ENCODE assay signal across 10 cellular contexts in genomic region chr11:123659956-123660355, GRCh38. TPM values are rescaled to one million over a fixed set of nuclear protein-coding genes. Genes with fewer than 3 reads are reported as not detected.
DNase-seq lines count a peak whose midpoint lies in the region; ATAC-seq and TF ChIP-seq lines count a peak whose summit lies in the region.
"Not testable (repeated sequence)": the region's sequence is repeated elsewhere in the genome, so short reads cannot be mapped to it uniquely, and the experiment has no call there.
"Had no signal": no experiment of that assay in that cellular context is flagged by ENCODE, and none has a peak within 500 bp of the region (broad histone marks: within the 10 kb centered on the region; RNA-seq: fewer than 3 reads in every experiment).

No MANE protein-coding gene starts in this region.

- peak overlapping the region in 1 of 4 donors; percentile 21 for H3K4me3 Mint-ChIP-seq in CD4-positive, CD25-positive, alpha-beta regulatory T cell
- H3K4me3 Mint-ChIP-seq in activated CD4-positive, alpha-beta T cell treated with anti-CD3 and anti-CD28 coated beads, Interleukin-2, amount 10 ng/mL, durations not matched to agents 7 days and 5 days; effector memory CD8-positive, alpha-beta T cell: not testable (repeated sequence)

- H3K27ac ChIP-seq in CD4-positive, CD25-positive, alpha-beta regulatory T cell (ENCODE audit: insufficient read depth, low read length, poor library complexity, severe bottlenecking): not testable (repeated sequence)

- not testable (repeated sequence) for H3K4me3 ChIP-seq in CD4-positive, CD25-positive, alpha-beta regulatory T cell (ENCODE audit: low read depth, low read length); NB4 (ENCODE audit: low read depth, low read length)

- H3K36me3 ChIP-seq in CD4-positive, CD25-positive, alpha-beta regulatory T cell (ENCODE audit: control insufficient read depth, insufficient read depth, low read length): not testable (repeated sequence)

- peaks cover 10 to 29% (median 11%) of the 10 kb centered on the region in 4 donors for H3K4me1 Mint-ChIP-seq in CD4-positive, CD25-positive, alpha-beta regulatory T cell
- peaks cover 25% of the 10 kb centered on the region for H3K4me1 Mint-ChIP-seq in activated CD4-positive, alpha-beta T cell treated with anti-CD3 and anti-CD28 coated beads, Interleukin-2, amount 10 ng/mL, durations not matched to agents 7 days and 5 days
- not testable (repeated sequence) for H3K4me1 Mint-ChIP-seq in effector memory CD8-positive, alpha-beta T cell (ENCODE audit: low read depth in 2 of 2)

- not testable (repeated sequence) for H3K9me3 ChIP-seq in CD4-positive, CD25-positive, alpha-beta regulatory T cell (ENCODE audit: control insufficient read depth in 2 of 2, low read length in 2 of 2)

- H3K36me3 Mint-ChIP-seq in CD4-positive, CD25-positive, alpha-beta regulatory T cell; activated CD4-positive, alpha-beta T cell treated with anti-CD3 and anti-CD28 coated beads, Interleukin-2, amount 10 ng/mL, durations not matched to agents 7 days and 5 days (ENCODE audit: low read depth); effector memory CD8-positive, alpha-beta T cell (ENCODE audit: insufficient read depth): not testable (repeated sequence)

- CTCF ChIA-PET in activated CD4-positive, alpha-beta T cell treated with anti-CD3 and anti-CD28 coated beads, Interleukin-2, amount 10 ng/mL, durations not matched to agents 7 days and 5 days (lab: Charles Lee): not testable (repeated sequence)

- H3K27ac Mint-ChIP-seq in CD4-positive, CD25-positive, alpha-beta regulatory T cell: peak overlapping the region in 2 of 3 donors; percentile 59 to 70
- H3K27ac Mint-ChIP-seq in activated CD4-positive, alpha-beta T cell treated with anti-CD3 and anti-CD28 coated beads, Interleukin-2, amount 10 ng/mL, durations not matched to agents 7 days and 5 days: peak overlapping the region; percentile 42
- peak overlapping the region in 1 of 2 donors; percentile 25 for H3K27ac Mint-ChIP-seq in effector memory CD8-positive, alpha-beta T cell

- H3K9me3 Mint-ChIP-seq in CD4-positive, CD25-positive, alpha-beta regulatory T cell: peaks cover 5 to 16% (median 11%) of the 10 kb centered on the region in 7 donors
- peaks cover 25% of the 10 kb centered on the region for H3K9me3 Mint-ChIP-seq in activated CD4-positive, alpha-beta T cell treated with anti-CD3 and anti-CD28 coated beads, Interleukin-2, amount 10 ng/mL, durations not matched to agents 7 days and 5 days
- H3K9me3 Mint-ChIP-seq in effector memory CD8-positive, alpha-beta T cell: peaks cover 2 to 24% of the 10 kb centered on the region in 2 donors

- POLR2A ChIA-PET in activated CD4-positive, alpha-beta T cell treated with anti-CD3 and anti-CD28 coated beads, Interleukin-2, amount 10 ng/mL, durations not matched to agents 7 days and 5 days (lab: Charles Lee): not testable (repeated sequence)

- ATAC-seq in CD4-positive, CD25-positive, alpha-beta regulatory T cell (ENCODE audit: low read depth in 2 of 2): peak in 1 of 2 donors; percentile 68
- ATAC-seq in GM18519 (IDR thresholded peaks at IDR 0.05; ENCODE audit: low FRiP score, unreplicated experiment) (peak; percentile 91), GM21390 (IDR thresholded peaks at IDR 0.05; ENCODE audit: unreplicated experiment) (peak; percentile 93), HG02870 (IDR thresholded peaks at IDR 0.05; ENCODE audit: unreplicated experiment) (peak; percentile 86), HG03432 (IDR thresholded peaks at IDR 0.05; ENCODE audit: unreplicated experiment) (peak; percentile 97)
- ATAC-seq in effector memory CD8-positive, alpha-beta T cell (replicated peaks): peak; percentile 61

- peak in 2 of 3 donors; percentile 33 to 64 for DNase-seq in CD4-positive, CD25-positive, alpha-beta regulatory T cell
- DNase-seq in NB4 (ENCODE audit: low read depth): peak; percentile 63
- peak; percentile 57 for DNase-seq in activated CD4-positive, alpha-beta T cell treated with anti-CD3 and anti-CD28 coated beads, Interleukin-2, amount 10 ng/mL, durations not matched to agents 7 days and 5 days
- DNase-seq in effector memory CD8-positive, alpha-beta T cell: peak in 1 of 3 experiments; percentile 10

- not testable (repeated sequence) for H3K4me1 ChIP-seq in CD4-positive, CD25-positive, alpha-beta regulatory T cell (ENCODE audit: control insufficient read depth, insufficient read depth, low read length, poor library complexity, severe bottlenecking)

- not testable (repeated sequence) for TF ChIP-seq CTCF in NB4 (IDR thresholded peaks at IDR 0.05; ENCODE audit: low read depth, low read length)

- peaks cover 27% of the 10 kb centered on the region for H3K27me3 Mint-ChIP-seq in CD4-positive, CD25-positive, alpha-beta regulatory T cell
- peaks cover 17% of the 10 kb centered on the region for H3K27me3 Mint-ChIP-seq in activated CD4-positive, alpha-beta T cell treated with anti-CD3 and anti-CD28 coated beads, Interleukin-2, amount 10 ng/mL, durations not matched to agents 7 days and 5 days
- peaks cover 16% of the 10 kb centered on the region in 2 donors for H3K27me3 Mint-ChIP-seq in effector memory CD8-positive, alpha-beta T cell

- TF ChIP-seq POLR2A in NB4 (IDR thresholded peaks at IDR 0.05; ENCODE audit: extremely low read depth, insufficient read length): not testable (repeated sequence)

- H3K27me3 ChIP-seq in CD4-positive, CD25-positive, alpha-beta regulatory T cell (ENCODE audit: control insufficient read depth, insufficient read depth, low read length): not testable (repeated sequence)

RNA-seq across cellular contexts. Expression of gene SCN3B, which starts 5.5 kb away (rescaled TPM):
- total RNA-seq in CD4-positive, CD25-positive, alpha-beta regulatory T cell: not detected
- polyA plus RNA-seq in CD4-positive, CD25-positive, alpha-beta regulatory T cell: under 1 TPM in 1 of 4 donors, not detected in 3; 0.05 TPM
- not detected for total RNA-seq in activated CD4-positive, alpha-beta T cell treated with anti-CD3 and anti-CD28 coated beads, Interleukin-2, amount 10 ng/mL, durations not matched to agents 7 days and 5 days
- total RNA-seq: G401, HT-29 had no signal
